In the genomic region with DNA sequence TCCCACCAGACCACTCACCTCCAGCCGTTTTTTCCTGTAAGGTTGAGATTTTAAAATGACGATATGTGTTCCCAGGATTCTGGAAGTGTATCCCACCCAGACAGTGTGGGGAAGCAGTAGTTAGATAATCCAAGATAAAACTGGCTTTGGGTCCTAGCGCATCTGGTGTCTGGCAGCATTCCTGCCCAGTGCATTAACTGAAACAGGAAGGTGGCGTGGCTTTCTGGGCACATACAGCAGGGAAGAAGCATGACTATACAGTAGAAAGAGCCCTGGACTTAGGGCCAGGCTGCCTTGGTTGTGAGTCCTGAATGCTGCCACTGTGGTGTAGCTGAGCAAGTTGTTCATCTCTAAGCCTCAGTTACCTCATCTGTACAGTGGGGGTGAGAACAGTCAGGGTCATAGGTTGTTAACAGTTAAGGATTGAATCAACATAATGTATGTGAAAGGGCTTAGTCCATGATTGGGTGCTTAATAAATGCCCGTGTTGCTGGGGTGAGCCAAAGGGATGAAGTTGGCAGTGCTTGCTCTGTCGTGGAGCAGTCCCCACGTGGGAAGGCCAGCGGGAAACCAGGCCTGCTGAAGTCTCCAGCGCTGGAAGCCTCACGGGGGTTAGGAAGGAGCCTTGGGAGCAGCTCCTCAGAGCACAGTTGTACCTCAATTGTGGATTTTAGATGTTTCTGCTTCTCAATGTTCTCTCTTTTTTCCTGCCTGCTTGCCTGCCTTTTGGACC, we compare ENCODE assay signal across 14 cellular contexts. TPM values are rescaled to one million over a fixed set of nuclear protein-coding genes. Genes with fewer than 3 reads are reported as not detected.
A peak's percentile ranks its signal among the peaks of the same experiment; 100 is the strongest.
DNase-seq lines count a peak whose midpoint lies in the region; ATAC-seq, FAIRE-seq and TF ChIP-seq lines count a peak whose summit lies in the region.
"Had no signal": no experiment of that assay in that cellular context is flagged by ENCODE, and none has a peak within 500 bp of the region (broad histone marks: within the 10 kb centered on the region; RNA-seq: fewer than 3 reads in every experiment).

No MANE protein-coding gene starts in this region.

- no peak for TF ChIP-seq CTCF in heart right ventricle (IDR thresholded peaks at IDR 0.05)
- no peak for TF ChIP-seq CTCF in fibroblast of the aortic adventitia (IDR thresholded peaks at IDR 0.05; ENCODE audit: insufficient read depth, low read length)

- 53 to 71% methylated on average over 10 of the region's 10 CpGs for WGBS in heart right ventricle, 2 donors

- H3K9ac ChIP-seq in subcutaneous abdominal adipose tissue (ENCODE audit: low read length in 5 of 5) = no peak overlapping the region
- H3K9ac ChIP-seq: KMS-11 had no signal

- H3K4me3 Mint-ChIP-seq in activated CD8-positive, alpha-beta T cell treated with anti-CD3 and anti-CD28 coated beads, Interleukin-2, amount 10 ng/mL, durations not matched to agents 7 days and 5 days = no peak overlapping the region
- H3K4me3 Mint-ChIP-seq: nephron had no signal

- ATAC-seq in heart right ventricle (no peak), left ventricle myocardium superior (no peak), HG03159 (IDR thresholded peaks at IDR 0.05; ENCODE audit: unreplicated experiment) (no peak)
- no peak for ATAC-seq in activated CD8-positive, alpha-beta T cell treated with anti-CD3 and anti-CD28 coated beads, Interleukin-2, amount 10 ng/mL, durations not matched to agents 7 days and 5 days
- ATAC-seq: HCT116 had no signal

- no peak overlapping the region for H3K4me3 ChIP-seq in heart right ventricle
- no peak overlapping the region for H3K4me3 ChIP-seq in fibroblast of the aortic adventitia (ENCODE audit: low read depth, low read length)
- no peak overlapping the region for H3K4me3 ChIP-seq in subcutaneous abdominal adipose tissue (ENCODE audit: low read depth in 1 of 5, low read length in 5 of 5)
- H3K4me3 ChIP-seq: stomach had no signal

- intact Hi-C loops in heart right ventricle (cut with DNase I) (loop anchor here in 1 of 10 donors (10.0 kb wide), 1 partner anchor 46 kb away; a partner anchor contains a TSS), left ventricle myocardium superior (cut with micrococcal nuclease) (no loop called here)

- H3K4me1 ChIP-seq in heart right ventricle (peaks cover 8 to 90% (median 79%) of the 10 kb centered on the region in 9 donors), subcutaneous abdominal adipose tissue (ENCODE audit: control insufficient read depth in 5 of 5, insufficient read depth in 5 of 5, low read length in 5 of 5) (peaks cover 3 to 68% (median 48%) of the 10 kb centered on the region in 5 donors)

- H3K9me3 ChIP-seq in heart right ventricle (no peaks in the 10 kb centered on the region), subcutaneous abdominal adipose tissue (ENCODE audit: control insufficient read depth in 5 of 5, low read length in 5 of 5) (no peaks in the 10 kb centered on the region)
- H3K9me3 ChIP-seq: stomach had no signal

- H3K27ac Mint-ChIP-seq in activated CD8-positive, alpha-beta T cell treated with anti-CD3 and anti-CD28 coated beads, Interleukin-2, amount 10 ng/mL, durations not matched to agents 7 days and 5 days = peak overlapping the region; percentile 74

- H3K36me3 ChIP-seq in heart right ventricle = peaks cover 0 to 100% (median 24%) of the 10 kb centered on the region in 9 donors
- peaks cover 11 to 98% (median 75%) of the 10 kb centered on the region in 5 donors for H3K36me3 ChIP-seq in subcutaneous abdominal adipose tissue (ENCODE audit: control insufficient read depth in 5 of 5, insufficient read depth in 5 of 5, low read length in 5 of 5)

- H3K27me3 Mint-ChIP-seq in activated CD8-positive, alpha-beta T cell treated with anti-CD3 and anti-CD28 coated beads, Interleukin-2, amount 10 ng/mL, durations not matched to agents 7 days and 5 days (ENCODE audit: low read depth) = no peaks in the 10 kb centered on the region

- H3K9me3 Mint-ChIP-seq in activated CD8-positive, alpha-beta T cell treated with anti-CD3 and anti-CD28 coated beads, Interleukin-2, amount 10 ng/mL, durations not matched to agents 7 days and 5 days (ENCODE audit: insufficient read depth) = no peaks in the 10 kb centered on the region
- H3K9me3 Mint-ChIP-seq: nephron had no signal

- CTCF ChIA-PET in activated CD8-positive, alpha-beta T cell treated with anti-CD3 and anti-CD28 coated beads, Interleukin-2, amount 10 ng/mL, durations not matched to agents 7 days and 5 days (lab: Charles Lee) = interaction anchor here (1.7 to 1.8 kb wide), 2 partner anchors 18 to 120 kb away, joined by 4 to 8 read pairs; a partner anchor contains a TSS

- peak overlapping the region in 9 of 10 donors; percentile 5 to 74 (median 50) for H3K27ac ChIP-seq in heart right ventricle
- H3K27ac ChIP-seq in subcutaneous abdominal adipose tissue (ENCODE audit: low read depth, low read length) = peak overlapping the region; percentile 47

- peaks cover 64% of the 10 kb centered on the region for H3K4me1 Mint-ChIP-seq in activated CD8-positive, alpha-beta T cell treated with anti-CD3 and anti-CD28 coated beads, Interleukin-2, amount 10 ng/mL, durations not matched to agents 7 days and 5 days (ENCODE audit: low read depth)

- POLR2A ChIA-PET in activated CD8-positive, alpha-beta T cell treated with anti-CD3 and anti-CD28 coated beads, Interleukin-2, amount 10 ng/mL, durations not matched to agents 7 days and 5 days (lab: Charles Lee) = no interaction called here

- H3K27me3 ChIP-seq in heart right ventricle (no peaks in the 10 kb centered on the region), subcutaneous abdominal adipose tissue (ENCODE audit: control insufficient read depth in 5 of 5, insufficient read depth in 4 of 5, low read length in 5 of 5) (no peaks in the 10 kb centered on the region)
- H3K27me3 ChIP-seq: stomach had no signal

- no peak for FAIRE-seq in GM19239 (lab: Jason Lieb, UNC)

- DNase-seq in heart right ventricle (no peak), left ventricle myocardium superior (no peak), fibroblast of the aortic adventitia (ENCODE audit: low read depth) (peak; percentile 57), GM19239 (ENCODE audit: insufficient read length, low spot score) (no peak), NCI-H1092 (lab: John Stamatoyannopoulos, UW) (no peak)
- no peak for DNase-seq in activated CD8-positive, alpha-beta T cell treated with anti-CD3 and anti-CD28 coated beads, Interleukin-2, amount 10 ng/mL, durations not matched to agents 7 days and 5 days
- DNase-seq: activated T-cell treated with anti-CD3 and anti-CD28 coated beads, Interleukin-2, amount 50 U/mL, for 48 hours; stomach had no signal

- peaks cover 90% of the 10 kb centered on the region for H3K36me3 Mint-ChIP-seq in activated CD8-positive, alpha-beta T cell treated with anti-CD3 and anti-CD28 coated beads, Interleukin-2, amount 10 ng/mL, durations not matched to agents 7 days and 5 days (ENCODE audit: low read depth)

RNA-seq across cellular contexts. Expression of a gene that starts 18.0 kb away (rescaled TPM):
- 10 to 100 TPM; 44.5 to 80.4 (median 48.8) TPM for total RNA-seq in heart right ventricle
- 100 to 1,000 TPM in 1 of 2 donors, 10 to 100 TPM in 1; 34.3 to 138 TPM for polyA plus RNA-seq in heart right ventricle
- 60.7 TPM for total RNA-seq in left ventricle myocardium superior
- 100 to 1,000 TPM; 167 to 170 TPM for total RNA-seq in activated CD8-positive, alpha-beta T cell treated with anti-CD3 and anti-CD28 coated beads, Interleukin-2, amount 10 ng/mL, durations not matched to agents 7 days and 5 days
- 239 and 451 TPM in 2 replicates for total RNA-seq in fibroblast of the aortic adventitia (ENCODE audit: low replicate concordance)

RNA-seq across cellular contexts. Expression of a gene that starts 39.5 kb away (rescaled TPM):
- total RNA-seq in heart right ventricle (under 1 TPM in 1 of 10 donors, not detected in 9; 0.15 TPM), left ventricle myocardium superior (0.17 TPM), fibroblast of the aortic adventitia (ENCODE audit: low replicate concordance) (0.25 and 2.6 TPM in 2 replicates)
- under 1 TPM in 1 of 2 donors, not detected in 1; 0.12 TPM for polyA plus RNA-seq in heart right ventricle
- total RNA-seq in activated CD8-positive, alpha-beta T cell treated with anti-CD3 and anti-CD28 coated beads, Interleukin-2, amount 10 ng/mL, durations not matched to agents 7 days and 5 days = under 1 TPM; 0.13 to 0.32 TPM
- total RNA-seq: OCI-LY7 had no signal

RNA-seq across cellular contexts. Expression of a gene that starts 49.6 kb away (rescaled TPM):
- total RNA-seq in heart right ventricle (10 to 100 TPM; 10.1 to 14.9 (median 12.5) TPM), left ventricle myocardium superior (12.3 TPM), fibroblast of the aortic adventitia (ENCODE audit: low replicate concordance) (11.4 and 23.8 TPM in 2 replicates)
- polyA plus RNA-seq in heart right ventricle = 1 to 10 TPM; 4.0 to 7.6 TPM
- 10 to 100 TPM; 15.2 to 16.1 TPM for total RNA-seq in activated CD8-positive, alpha-beta T cell treated with anti-CD3 and anti-CD28 coated beads, Interleukin-2, amount 10 ng/mL, durations not matched to agents 7 days and 5 days
